In the genomic region with DNA sequence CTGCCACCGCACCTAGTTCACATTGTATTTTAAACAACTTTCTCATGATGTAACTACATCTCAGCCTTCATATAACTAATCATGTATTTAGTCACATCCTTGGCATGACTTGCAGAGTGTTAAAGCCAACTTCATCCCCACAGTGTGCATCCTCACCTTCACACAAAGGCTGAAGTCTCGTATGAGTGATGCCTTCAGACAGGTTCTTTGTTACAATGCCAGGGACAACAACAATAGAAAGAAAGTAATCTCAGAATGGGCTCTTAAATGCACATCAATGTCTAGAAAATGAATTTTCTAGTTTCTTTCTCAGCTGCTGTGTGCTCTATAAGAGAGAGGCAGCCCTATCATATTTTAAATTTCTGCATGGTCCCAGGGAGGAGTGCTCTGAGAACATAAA, we compare ENCODE assay signal across 27 cellular contexts.
"Had no signal": no experiment of that assay in that cellular context is flagged by ENCODE, and none has a peak within 500 bp of the region (broad histone marks: within the 10 kb centered on the region; RNA-seq: fewer than 3 reads in every experiment).

No MANE protein-coding gene starts in this region.

- H3K4me3 ChIP-seq: ascending aorta had no signal

- FAIRE-seq: TTC549 had no signal

- H3K9me3 ChIP-seq: ascending aorta had no signal

- DNase-seq: activated B cell treated with CpG ODN at 0.5 μM for 24 hours; activated CD4-positive, alpha-beta memory T cell treated with anti-CD3 and anti-CD28 coated beads for 36 hours; activated CD4-positive, alpha-beta T cell treated with anti-CD3 and anti-CD28 coated beads for 4 hours; activated CD4-positive, alpha-beta T cell treated with anti-CD3 and anti-CD28 coated beads, Interleukin-2, amount 10 ng/mL, durations not matched to agents 24 days and 14 days; activated CD4-positive, alpha-beta T cell treated with anti-CD3 and anti-CD28 coated beads, Interleukin-2, amount 50 U/mL, for 1 hour; activated CD4-positive, alpha-beta T cell treated with anti-CD3 and anti-CD28 coated beads, Interleukin-2, amount 50 U/mL, for 4 hours; activated CD4-positive, CD25-positive, alpha-beta regulatory T cell treated with anti-CD3 and anti-CD28 coated beads, Interleukin-2, amount 50 U/mL, for 72 hours; activated CD8-positive, alpha-beta memory T cell treated with anti-CD3 and anti-CD28 coated beads, Interleukin-2, amount 50 U/mL, for 4 hours; activated CD8-positive, alpha-beta T cell treated with anti-CD3 and anti-CD28 coated beads for 36 hours; activated effector memory CD4-positive, alpha-beta T cell treated with Interleukin-2 at 50 U/mL for 16 hours; activated gamma-delta T cell; activated naive CD4-positive, alpha-beta T cell treated with anti-CD3 and anti-CD28 coated beads, Interleukin-2, amount 10 ng/mL, durations not matched to agents 7 days and 5 days; activated naive CD4-positive, alpha-beta T cell treated with Interleukin-2 at 50 U/mL for 16 hours; activated naive CD8-positive, alpha-beta T cell treated with anti-CD3 and anti-CD28 coated beads, Interleukin-2, amount 10 ng/mL, durations not matched to agents 7 days and 5 days; activated naive CD8-positive, alpha-beta T cell treated with anti-CD3 and anti-CD28 coated beads, Interleukin-2, amount 50 U/mL, for 24 hours; activated T-cell treated with anti-CD3 and anti-CD28 coated beads for 4 hours; activated T-cell treated with anti-CD3 and anti-CD28 coated beads, Interleukin-2, amount 50 U/mL, for 1 hour; activated T-cell treated with anti-CD3 and anti-CD28 coated beads, Interleukin-2, amount 50 U/mL, for 4 hours; amygdala; anterior cingulate cortex; central memory CD4-positive, alpha-beta T cell; T-helper 1 cell; T-helper 2 cell; T-helper 9 cell had no signal

- H3K27ac ChIP-seq: ascending aorta, VCaP had no signal

- H3K27me3 ChIP-seq: ascending aorta had no signal

- H3K36me3 ChIP-seq: ascending aorta had no signal
